Comparison of ENCODE assay signal across 39 cellular contexts in the genomic region with DNA sequence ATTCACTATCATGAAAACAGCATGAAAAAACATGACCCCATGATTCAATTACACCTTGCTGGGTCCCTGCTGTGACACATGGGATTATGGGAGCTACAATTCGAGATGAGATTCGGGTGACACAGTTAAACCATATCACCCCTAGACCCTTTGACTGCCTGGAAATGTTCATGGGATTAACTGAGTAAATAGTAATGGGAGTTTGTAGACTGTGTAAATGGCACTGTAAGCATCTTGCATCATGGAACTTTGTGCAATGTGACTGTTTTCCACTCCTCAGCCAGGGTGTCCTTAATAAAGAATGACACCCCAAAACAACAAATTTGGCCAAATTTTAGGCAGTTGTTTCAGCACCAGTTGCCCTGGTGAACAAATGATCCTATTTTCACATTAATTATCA. TPM values are rescaled to one million over a fixed set of nuclear protein-coding genes. Genes with fewer than 3 reads are reported as not detected.
"Had no signal": no experiment of that assay in that cellular context is flagged by ENCODE, and none has a peak within 500 bp of the region (broad histone marks: within the 10 kb centered on the region; RNA-seq: fewer than 3 reads in every experiment).

No MANE protein-coding gene starts in this region.

- H3K27me3 ChIP-seq: body of pancreas, brain microvascular endothelial cell, breast epithelium had no signal

- H3K9me3 Mint-ChIP-seq: activated CD4-positive, alpha-beta memory T cell treated with anti-CD3 and anti-CD28 coated beads, Interleukin-2, amount 10 ng/mL, durations not matched to agents 7 days and 5 days; activated CD4-positive, alpha-beta T cell treated with anti-CD3 and anti-CD28 coated beads, Interleukin-2, amount 10 ng/mL, durations not matched to agents 7 days and 5 days; activated naive CD4-positive, alpha-beta T cell treated with anti-CD3 and anti-CD28 coated beads for 36 hours; activated naive CD4-positive, alpha-beta T cell treated with anti-CD3 and anti-CD28 coated beads, Interleukin-2, amount 50 U/mL, for 72 hours; activated T-helper 2 cell treated with anti-CD3 and anti-CD28 coated beads, Interferon-gamma antibody, Interleukin-2, Interleukin-4, amounts not matched to agents 10 μg/mL and 5 μg/mL and 100 μg/mL, durations not matched to agents 14 hours and 24 hours and 36 hours; T-helper 1 cell treated with Interleukin-12 subunit alpha and Interleukin-12 subunit beta and Interleukin-4 antibody, amounts not matched to agents 30 μg/mL and 1 μg/mL, for 36 hours; T-helper 2 cell treated with Interferon-gamma antibody and Interleukin-4, amounts not matched to agents 5 μg/mL and 100 μg/mL, for 36 hours had no signal

- H3K27ac ChIP-seq: adrenal gland, body of pancreas, brain microvascular endothelial cell, breast epithelium, VCaP had no signal

- H3K4me3 ChIP-seq: adrenal gland, body of pancreas, breast epithelium had no signal

- H3K9me3 ChIP-seq: adrenal gland, body of pancreas had no signal

- H3K4me1 Mint-ChIP-seq: activated CD4-positive, alpha-beta memory T cell treated with anti-CD3 and anti-CD28 coated beads, Interleukin-2, amount 10 ng/mL, durations not matched to agents 7 days and 5 days; activated CD4-positive, alpha-beta T cell treated with anti-CD3 and anti-CD28 coated beads for 36 hours; activated CD4-positive, alpha-beta T cell treated with anti-CD3 and anti-CD28 coated beads, Interleukin-2, amount 10 ng/mL, durations not matched to agents 7 days and 5 days; activated CD8-positive, alpha-beta memory T cell treated with anti-CD3 and anti-CD28 coated beads, Interleukin-2, amount 10 ng/mL, durations not matched to agents 7 days and 5 days; activated naive CD8-positive, alpha-beta T cell treated with anti-CD3 and anti-CD28 coated beads for 36 hours had no signal

- H3K4me1 ChIP-seq: adrenal gland, breast epithelium had no signal

- H3K4me3 Mint-ChIP-seq: activated CD4-positive, alpha-beta memory T cell treated with anti-CD3 and anti-CD28 coated beads, Interleukin-2, amount 10 ng/mL, durations not matched to agents 7 days and 5 days; activated CD4-positive, alpha-beta T cell treated with anti-CD3 and anti-CD28 coated beads for 36 hours; activated CD4-positive, alpha-beta T cell treated with anti-CD3 and anti-CD28 coated beads, Interleukin-2, amount 10 ng/mL, durations not matched to agents 7 days and 5 days; activated CD8-positive, alpha-beta memory T cell treated with anti-CD3 and anti-CD28 coated beads, Interleukin-2, amount 10 ng/mL, durations not matched to agents 7 days and 5 days; activated CD8-positive, alpha-beta T cell treated with anti-CD3 and anti-CD28 coated beads, Interleukin-2, amount 10 ng/mL, durations not matched to agents 7 days and 5 days; activated naive CD4-positive, alpha-beta T cell treated with anti-CD3 and anti-CD28 coated beads for 36 hours; activated naive CD8-positive, alpha-beta T cell treated with anti-CD3 and anti-CD28 coated beads for 36 hours; activated T-cell treated with anti-CD3 and anti-CD28 coated beads, Interleukin-2, amount 50 U/mL, for 24 hours; T-helper 1 cell treated with Interleukin-12 subunit alpha and Interleukin-12 subunit beta and Interleukin-4 antibody, amounts not matched to agents 30 μg/mL and 1 μg/mL, for 36 hours; T-helper 2 cell treated with Interferon-gamma antibody and Interleukin-4, amounts not matched to agents 5 μg/mL and 100 μg/mL, for 36 hours had no signal

- H3K36me3 Mint-ChIP-seq: activated CD8-positive, alpha-beta memory T cell treated with anti-CD3 and anti-CD28 coated beads, Interleukin-2, amount 10 ng/mL, durations not matched to agents 7 days and 5 days; activated naive CD4-positive, alpha-beta T cell treated with anti-CD3 and anti-CD28 coated beads, Interleukin-2, amount 50 U/mL, for 72 hours; activated naive CD8-positive, alpha-beta T cell treated with anti-CD3 and anti-CD28 coated beads for 36 hours had no signal

- H3K27ac Mint-ChIP-seq: activated CD4-positive, alpha-beta memory T cell treated with anti-CD3 and anti-CD28 coated beads, Interleukin-2, amount 10 ng/mL, durations not matched to agents 7 days and 5 days; activated CD4-positive, alpha-beta T cell treated with anti-CD3 and anti-CD28 coated beads for 36 hours; activated CD4-positive, alpha-beta T cell treated with anti-CD3 and anti-CD28 coated beads, Interleukin-2, amount 10 ng/mL, durations not matched to agents 7 days and 5 days; activated CD8-positive, alpha-beta memory T cell treated with anti-CD3 and anti-CD28 coated beads, Interleukin-2, amount 10 ng/mL, durations not matched to agents 7 days and 5 days; activated CD8-positive, alpha-beta T cell treated with anti-CD3 and anti-CD28 coated beads, Interleukin-2, amount 10 ng/mL, durations not matched to agents 7 days and 5 days; activated naive CD4-positive, alpha-beta T cell treated with anti-CD3 and anti-CD28 coated beads for 36 hours; activated naive CD4-positive, alpha-beta T cell treated with anti-CD3 and anti-CD28 coated beads, Interleukin-2, amount 50 U/mL, for 72 hours; activated naive CD8-positive, alpha-beta T cell treated with anti-CD3 and anti-CD28 coated beads for 36 hours; activated T-cell treated with anti-CD3 and anti-CD28 coated beads, Interleukin-2, amount 50 U/mL, for 24 hours; activated T-helper 2 cell treated with anti-CD3 and anti-CD28 coated beads, Interferon-gamma antibody, Interleukin-2, Interleukin-4, amounts not matched to agents 10 μg/mL and 5 μg/mL and 100 μg/mL, durations not matched to agents 14 hours and 24 hours and 36 hours; T-helper 1 cell treated with Interleukin-12 subunit alpha and Interleukin-12 subunit beta and Interleukin-4 antibody, amounts not matched to agents 30 μg/mL and 1 μg/mL, for 36 hours; T-helper 2 cell treated with Interferon-gamma antibody and Interleukin-4, amounts not matched to agents 5 μg/mL and 100 μg/mL, for 36 hours had no signal

- FAIRE-seq: astrocyte, TTC549 had no signal

- DNase-seq: activated CD4-positive, alpha-beta memory T cell treated with anti-CD3 and anti-CD28 coated beads, Interleukin-2, amount 10 ng/mL, durations not matched to agents 7 days and 5 days; activated CD4-positive, alpha-beta T cell treated with anti-CD3 and anti-CD28 coated beads for 1 hour; activated CD4-positive, alpha-beta T cell treated with anti-CD3 and anti-CD28 coated beads for 36 hours; activated CD4-positive, alpha-beta T cell treated with anti-CD3 and anti-CD28 coated beads for 48 hours; activated CD4-positive, alpha-beta T cell treated with anti-CD3 and anti-CD28 coated beads, Interleukin-2, amount 10 ng/mL, durations not matched to agents 7 days and 5 days; activated CD4-positive, alpha-beta T cell treated with anti-CD3 and anti-CD28 coated beads, Interleukin-2, amount 50 U/mL, for 48 hours; activated CD4-positive, CD25-positive, alpha-beta regulatory T cell; activated CD8-positive, alpha-beta memory T cell treated with anti-CD3 and anti-CD28 coated beads for 24 hours; activated CD8-positive, alpha-beta memory T cell treated with anti-CD3 and anti-CD28 coated beads, Interleukin-2, amount 10 ng/mL, durations not matched to agents 7 days and 5 days; activated CD8-positive, alpha-beta memory T cell treated with anti-CD3 and anti-CD28 coated beads, Interleukin-2, amount 50 U/mL, for 48 hours; activated CD8-positive, alpha-beta T cell treated with anti-CD3 and anti-CD28 coated beads, Interleukin-2, amount 10 ng/mL, durations not matched to agents 7 days and 5 days; activated effector memory CD4-positive, alpha-beta T cell treated with Interleukin-2 at 50 U/mL for 16 hours; activated gamma-delta T cell treated with Interleukin-2 at 50 U/mL for 16 hours; activated naive CD4-positive, alpha-beta T cell; activated naive CD4-positive, alpha-beta T cell treated with anti-CD3 and anti-CD28 coated beads for 36 hours; activated naive CD4-positive, alpha-beta T cell treated with anti-CD3 and anti-CD28 coated beads, Interleukin-2, amount 50 U/mL, for 16 hours; activated naive CD8-positive, alpha-beta T cell treated with anti-CD3 and anti-CD28 coated beads for 36 hours; activated T-cell treated with anti-CD3 and anti-CD28 coated beads, Interleukin-2, amount 50 U/mL, for 24 hours; activated T-cell treated with anti-CD3 and anti-CD28 coated beads, Interleukin-2, amount 50 U/mL, for 48 hours; adrenal gland; amniotic stem cell; aorta; body of pancreas; brain microvascular endothelial cell; central memory CD4-positive, alpha-beta T cell; T-helper 1 cell; T-helper 2 cell; T-helper 9 cell had no signal

- H3K36me3 ChIP-seq: adrenal gland, brain microvascular endothelial cell, breast epithelium had no signal

- ATAC-seq: activated CD4-positive, alpha-beta T cell treated with anti-CD3 and anti-CD28 coated beads for 36 hours; activated CD4-positive, CD25-positive, alpha-beta regulatory T cell treated with anti-CD3 and anti-CD28 coated beads, Interleukin-2, amount 50 U/mL, for 24 hours; activated CD8-positive, alpha-beta memory T cell treated with anti-CD3 and anti-CD28 coated beads, Interleukin-2, amount 10 ng/mL, durations not matched to agents 7 days and 5 days; activated CD8-positive, alpha-beta T cell treated with anti-CD3 and anti-CD28 coated beads, Interleukin-2, amount 10 ng/mL, durations not matched to agents 7 days and 5 days; activated naive CD4-positive, alpha-beta T cell treated with anti-CD3 and anti-CD28 coated beads, Interleukin-2, amount 50 U/mL, for 72 hours; body of pancreas had no signal

RNA-seq across cellular contexts. Expression of a gene that starts 7.9 kb away (rescaled TPM):
- total RNA-seq: activated CD4-positive, alpha-beta memory T cell treated with anti-CD3 and anti-CD28 coated beads, Interleukin-2, amount 10 ng/mL, durations not matched to agents 7 days and 5 days; activated CD4-positive, alpha-beta T cell treated with anti-CD3 and anti-CD28 coated beads for 36 hours; activated CD4-positive, alpha-beta T cell treated with anti-CD3 and anti-CD28 coated beads, Interleukin-2, amount 10 ng/mL, durations not matched to agents 7 days and 5 days; activated CD8-positive, alpha-beta memory T cell treated with anti-CD3 and anti-CD28 coated beads, Interleukin-2, amount 10 ng/mL, durations not matched to agents 7 days and 5 days; activated CD8-positive, alpha-beta T cell treated with anti-CD3 and anti-CD28 coated beads, Interleukin-2, amount 10 ng/mL, durations not matched to agents 7 days and 5 days; activated naive CD4-positive, alpha-beta T cell treated with anti-CD3 and anti-CD28 coated beads for 36 hours; activated naive CD4-positive, alpha-beta T cell treated with anti-CD3 and anti-CD28 coated beads, Interleukin-2, amount 50 U/mL, for 72 hours; activated naive CD8-positive, alpha-beta T cell treated with anti-CD3 and anti-CD28 coated beads for 36 hours; activated T-helper 2 cell treated with anti-CD3 and anti-CD28 coated beads, Interferon-gamma antibody, Interleukin-2, Interleukin-4, amounts not matched to agents 10 μg/mL and 5 μg/mL and 100 μg/mL, durations not matched to agents 14 hours and 24 hours and 36 hours; aorta; astrocyte; body of pancreas; cardiac septum; cerebellum had no signal
- polyA plus RNA-seq: adrenal gland, aorta had no signal
